2 cellular contexts compared by ENCODE assay signal in genomic region chr19:616732-617526, GRCh38.
TF ChIP-seq lines count a peak whose summit lies in the region.

No MANE protein-coding gene starts in this region.

TF ChIP-seq in HEK293, 187 proteins besides CTCF, POLR2A, EP300 and RAD21:
- TF ChIP-seq KLF16 (tag by site-specific recombination; IDR thresholded peaks at IDR 0.05), result no peak
- peak; percentile 50; the same call in 1 of the 2 replicates for TF ChIP-seq EGR2 (tag by site-specific recombination; IDR thresholded peaks at IDR 0.05; ENCODE audit: low read depth)
- TF ChIP-seq ZNF629 (tag by site-specific recombination; IDR thresholded peaks at IDR 0.05), result no peak
- peak; percentile 64 for TF ChIP-seq ZFHX2 (tag by site-specific recombination; conservative IDR thresholded peaks at IDR 0.05)
- no peak for TF ChIP-seq ZNF501 (tag by site-specific recombination; IDR thresholded peaks at IDR 0.05)

TF ChIP-seq in K562, 482 proteins besides CTCF, POLR2A, EP300 and RAD21:
- TF ChIP-seq POLR2G (IDR thresholded peaks at IDR 0.05; ENCODE audit: low read depth, low read length), result peak; percentile 44
- TF ChIP-seq ZNF217 (CRISPR knock-in tag; IDR thresholded peaks at IDR 0.05), result no peak
- TF ChIP-seq MYC (IDR thresholded peaks at IDR 0.05; ENCODE audit: low read depth, low read length), result no peak
- TF ChIP-seq MYC (CRISPR knock-in tag; IDR thresholded peaks at IDR 0.05; ENCODE audit: borderline replicate concordance, low read depth), result no peak
- TF ChIP-seq RBM22 (IDR thresholded peaks at IDR 0.05; ENCODE audit: low read depth, low read length, poor library complexity, severe bottlenecking), result peak; percentile 34
- peak; percentile 28; the same call in 1 of the 2 replicates for TF ChIP-seq RBFOX2 (IDR thresholded peaks at IDR 0.05; ENCODE audit: low read depth, low read length)
- TF ChIP-seq DEAF1 (CRISPR knock-in tag; IDR thresholded peaks at IDR 0.05), result no peak
- TF ChIP-seq MTA2 (IDR thresholded peaks at IDR 0.05; ENCODE audit: low read depth), result no peak
